In genomic region chr5:146298920-146299319, GRCh38 we compare ENCODE assay signal across 8 cellular contexts. TPM values are rescaled to one million over a fixed set of nuclear protein-coding genes. Genes with fewer than 3 reads are reported as not detected.
"Had no signal": no experiment of that assay in that cellular context is flagged by ENCODE, and none has a peak within 500 bp of the region (broad histone marks: within the 10 kb centered on the region; RNA-seq: fewer than 3 reads in every experiment).

No MANE protein-coding gene starts in this region.

RNA-seq across cellular contexts. Expression of gene POU4F3, which starts 39.7 kb away (rescaled TPM):
- total RNA-seq: OCI-LY7, PC-3, PC-9, Peyer's patch, Right ventricle myocardium inferior, Right ventricle myocardium superior, RPMI7951, SK-MEL-5 had no signal
